4 cellular contexts compared by ENCODE assay signal in the genomic region with DNA sequence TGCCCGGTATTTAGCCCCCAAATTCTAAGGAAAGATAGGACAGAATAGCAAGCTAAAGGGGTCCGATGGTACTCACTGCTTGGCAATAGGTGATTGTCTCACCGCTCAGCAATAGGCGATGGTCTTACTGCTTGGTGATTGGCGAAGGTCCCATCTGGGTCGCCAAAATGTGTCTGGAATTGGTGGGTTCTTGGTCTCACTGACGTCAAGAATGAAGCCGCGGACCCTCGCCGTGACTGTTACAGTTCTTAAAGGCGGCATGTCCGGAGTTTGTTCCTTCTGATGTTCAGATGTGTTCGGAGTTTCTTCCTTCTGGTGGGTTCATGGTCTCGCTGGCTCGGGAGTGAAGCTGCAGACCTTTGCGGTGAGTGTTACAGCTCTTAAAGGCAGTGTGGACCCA. TPM values are rescaled to one million over a fixed set of nuclear protein-coding genes. Genes with fewer than 3 reads are reported as not detected.
DNase-seq lines count a peak whose midpoint lies in the region; ATAC-seq, FAIRE-seq and TF ChIP-seq lines count a peak whose summit lies in the region.
"Not testable (repeated sequence)": the region's sequence is repeated elsewhere in the genome, so short reads cannot be mapped to it uniquely, and the experiment has no call there.

No MANE protein-coding gene starts in this region.

- not testable (repeated sequence) for DNase-seq in GM23338 (ENCODE audit: low spot score); K562 (ENCODE audit: extremely low read depth in 1 of 4, low spot score in 3 of 4); neuronal stem cell (ENCODE audit: low spot score)
- DNase-seq in Right ventricle myocardium inferior (ENCODE audit: missing footprints), result peak; percentile 42

- not testable (repeated sequence) for H3K36me3 ChIP-seq in GM23338 (ENCODE audit: insufficient read depth); K562 (ENCODE audit: control insufficient read depth, insufficient read depth, low read length); neuronal stem cell (replicated peaks in 1 of 2; ENCODE audit: control insufficient read depth in 2 of 2, insufficient read depth in 2 of 2, low read length in 2 of 2)

- H3K9ac ChIP-seq in K562 (ENCODE audit: insufficient read depth in 1 of 2, low read depth in 2 of 2, low read length in 2 of 2); neuronal stem cell (ENCODE audit: low read depth, low read length, poor library complexity): not testable (repeated sequence)

- H3K4ac ChIP-seq in neuronal stem cell (ENCODE audit: low read length), result not testable (repeated sequence)

- not testable (repeated sequence) for H3K27me3 Mint-ChIP-seq in GM23338 (ENCODE audit: insufficient read depth, low read depth, poor library complexity)

- BruUV-seq in K562 (replicated peaks; lab: Mats Ljungman, UMichigan), result not testable (repeated sequence)

- not testable (repeated sequence) for H3K4me1 ChIP-seq in GM23338 (ENCODE audit: insufficient read depth); K562 (replicated peaks in 1 of 2; ENCODE audit: control insufficient read depth in 2 of 2, insufficient read depth in 2 of 2, low read length in 2 of 2); neuronal stem cell (ENCODE audit: control insufficient read depth in 2 of 2, insufficient read depth in 1 of 2, low read depth in 1 of 2, low read length in 2 of 2)

- H2AK5ac ChIP-seq in neuronal stem cell (ENCODE audit: low read depth, low read length), result not testable (repeated sequence)

- intact Hi-C loops in K562 (cut with micrococcal nuclease); Right ventricle myocardium inferior (cut with DNase I): not testable (repeated sequence)

- not testable (repeated sequence) for H3K14ac ChIP-seq in neuronal stem cell (ENCODE audit: low read length)

- TF ChIP-seq RAD21 in K562 (CRISPR knock-in tag; conservative IDR thresholded peaks at IDR 0.05 in 1 of 2, IDR thresholded peaks at IDR 0.05 in 1 of 2), result not testable (repeated sequence)

- H2BK15ac ChIP-seq in neuronal stem cell (ENCODE audit: low read length), result not testable (repeated sequence)

- H3K4me3 ChIP-seq in GM23338; K562; neuronal stem cell (ENCODE audit: low read length in 2 of 2): not testable (repeated sequence)

- in situ Hi-C loops in K562 (cut with MboI), result not testable (repeated sequence)

- H3K27me3 ChIP-seq in GM23338 (ENCODE audit: insufficient read depth); K562 (ENCODE audit: control insufficient read depth in 2 of 2, insufficient read depth in 2 of 2, low read length in 2 of 2); neuronal stem cell (ENCODE audit: control insufficient read depth in 3 of 3, insufficient read depth in 3 of 3, low read depth in 1 of 3, low read length in 3 of 3): not testable (repeated sequence)

- not testable (repeated sequence) for H3K27ac ChIP-seq in GM23338 (ENCODE audit: low read depth); K562 (ENCODE audit: extremely low read depth, low read depth, low read length); neuronal stem cell (replicated peaks; ENCODE audit: low read length)

- 57% methylated on average over 14 of the region's 17 CpGs for WGBS in K562 (ENCODE audit: insufficient coverage, low coverage, missing lambda C conversion rate)
- WGBS in neuronal stem cell (ENCODE audit: extremely low coverage in 2 of 2, insufficient read length in 2 of 2, insufficient replicate concordance in 1 of 2), 2 donors, result no CpG with 5 or more reads among the region's 17 CpGs

- not testable (repeated sequence) for H3K9me3 ChIP-seq in K562 (replicated peaks; ENCODE audit: control insufficient read depth, insufficient read depth, low read depth, low read length); neuronal stem cell (replicated peaks in 1 of 2; ENCODE audit: control insufficient read depth in 2 of 2, insufficient read depth in 1 of 2, low read depth in 1 of 2, low read length in 2 of 2)

- not testable (repeated sequence) for H2BK12ac ChIP-seq in neuronal stem cell (ENCODE audit: low read length)

- H2BK5ac ChIP-seq in neuronal stem cell (ENCODE audit: low read length), result not testable (repeated sequence)

- H3K23ac ChIP-seq in neuronal stem cell (ENCODE audit: low read depth, low read length, poor library complexity), result not testable (repeated sequence)

- not testable (repeated sequence) for H2BK120ac ChIP-seq in neuronal stem cell (ENCODE audit: low read depth, low read length)

- H3K18ac ChIP-seq in neuronal stem cell (ENCODE audit: low read length), result not testable (repeated sequence)

- H4K91ac ChIP-seq in neuronal stem cell (ENCODE audit: low read depth, low read length, poor library complexity), result not testable (repeated sequence)

- H3K4me2 ChIP-seq in GM23338; K562 (ENCODE audit: insufficient read depth, low read length); neuronal stem cell (ENCODE audit: insufficient read depth, low read length, poor library complexity, severe bottlenecking): not testable (repeated sequence)

- H3K36me3 Mint-ChIP-seq in GM23338 (ENCODE audit: low read depth), result not testable (repeated sequence)

- H3K4me1 Mint-ChIP-seq in GM23338, result not testable (repeated sequence)

- not testable (repeated sequence) for TF ChIP-seq POLR2A in K562 (conservative IDR thresholded peaks at IDR 0.05)

- H2AFZ ChIP-seq in GM23338, result 0 out of 2 replicates have a peak overlapping the region, but pooled peaks have one; percentile 52
- peak overlapping the region; percentile 68; the same call in 1 of the 2 replicates for H2AFZ ChIP-seq in K562 (ENCODE audit: low read depth, low read length)
- H2AFZ ChIP-seq in neuronal stem cell (ENCODE audit: low read length), result peak overlapping the region; percentile 53

- CTCF ChIA-PET in K562 (lab: Yijun Ruan, JAX; ENCODE audit: low intra/inter-chr PET ratio), result not testable (repeated sequence)

- POLR2A ChIA-PET in K562 (lab: Yijun Ruan, JAX), result not testable (repeated sequence)

- not testable (repeated sequence) for FAIRE-seq in K562 (lab: Jason Lieb, UNC)

- TF ChIP-seq EP300 in K562 (IDR thresholded peaks at IDR 0.05; ENCODE audit: low read length), result not testable (repeated sequence)

- H3K27ac Mint-ChIP-seq in GM23338, result not testable (repeated sequence)

- not testable (repeated sequence) for H4K20me1 ChIP-seq in GM23338 (replicated peaks; ENCODE audit: insufficient read depth); K562 (replicated peaks; ENCODE audit: control insufficient read depth, insufficient read depth, low read length)

- H3K9me3 Mint-ChIP-seq in GM23338, result not testable (repeated sequence)

- H3K9me2 ChIP-seq in GM23338 (ENCODE audit: insufficient read depth), result not testable (repeated sequence)

- not testable (repeated sequence) for H3K79me1 ChIP-seq in neuronal stem cell (ENCODE audit: low read depth, low read length)

- H3K79me2 ChIP-seq in GM23338 (replicated peaks; ENCODE audit: insufficient read depth); K562 (ENCODE audit: control insufficient read depth, insufficient read depth, low read length): not testable (repeated sequence)

- TF ChIP-seq CTCF in GM23338 (conservative IDR thresholded peaks at IDR 0.05; ENCODE audit: low read depth in 2 of 2); K562 (IDR thresholded peaks at IDR 0.05 in 2 of 3, conservative IDR thresholded peaks at IDR 0.05 in 1 of 3; ENCODE audit: insufficient read depth in 2 of 3, low read depth in 1 of 3, low read length in 3 of 3): not testable (repeated sequence)

- H3F3A ChIP-seq in GM23338 (replicated peaks; ENCODE audit: low read depth), result not testable (repeated sequence)

- H3K9me1 ChIP-seq in K562 (ENCODE audit: control insufficient read depth, insufficient read depth, low read length), result not testable (repeated sequence)

- not testable (repeated sequence) for H3K4me3 Mint-ChIP-seq in GM23338

- H4K8ac ChIP-seq in neuronal stem cell (ENCODE audit: low read depth, low read length), result not testable (repeated sequence)

- ATAC-seq in GM23338, K562, Right ventricle myocardium inferior: not testable (repeated sequence)

RNA-seq across cellular contexts. Expression of a gene that starts 4.2 kb away (rescaled TPM):
- 52.6 and 77.1 TPM in 2 replicates for total RNA-seq in GM23338 (2014; rRNA removed; shearing (Covaris generic))
- polyA plus RNA-seq in GM23338 (2016; fragmentation: Nextera tagmentation; extraction: Ambion mirVana) (79.7 and 107 TPM in 2 replicates), K562 (2011; rRNA removed) (37.9 and 54.9 TPM in 2 replicates), K562 (2014; fragmentation: Illumina TruSeq; extraction: Trizol) (60.6 and 86.2 TPM in 2 replicates), K562 (2014; fragmentation: Nextera tagmentation; extraction: Ambion mirVana) (100 to 1,000 TPM; 151 to 180 TPM), K562 (2014; rRNA removed) (34.5 and 35.2 TPM in 2 replicates)
- total RNA-seq in K562 (2011; cell fraction: chromatin; rRNA removed; ENCODE audit: low replicate concordance), result 22.5 and 49.5 TPM in 2 replicates
- total RNA-seq in K562 (2011; cell fraction: nucleolus; rRNA removed), result 18.8 and 24.6 TPM in 2 replicates
- total RNA-seq in K562 (2011; cell fraction: nucleoplasm; rRNA removed), result 41.5 and 45.3 TPM in 2 replicates
- total RNA-seq in K562 (2014; rRNA removed) (24.1 and 26.2 TPM in 2 replicates), K562 (2014; rRNA removed; fragmentation: Illumina TruSeq; extraction: Trizol) (87.1 and 96.5 TPM in 2 replicates), K562 (2015; rRNA removed; fragmentation: Illumina TruSeq; extraction: Trizol) (64.6 and 75.7 TPM in 2 replicates), K562 (2021) (56.3 and 61.0 TPM in 2 replicates), Right ventricle myocardium inferior (86.6 TPM)
- 11.3 and 30.3 TPM in 2 replicates for polyA plus RNA-seq in K562 (2011; cell fraction: cytosol; rRNA removed)
- polyA plus RNA-seq in K562 (2011; cell fraction: nucleus; rRNA removed), result 10.0 and 16.6 TPM in 2 replicates
- polyA plus RNA-seq in K562 (2012), result 41.8 and 49.5 TPM in 2 replicates
- polyA minus RNA-seq in K562 (2011; rRNA and poly(A)+ RNA removed), result 32.7 and 39.5 TPM in 2 replicates
- 8.1 and 17.3 TPM in 2 replicates for polyA minus RNA-seq in K562 (2011; cell fraction: cytosol; rRNA and poly(A)+ RNA removed)
- 30.0 and 60.5 TPM in 2 replicates for polyA minus RNA-seq in K562 (2011; cell fraction: nucleus; rRNA and poly(A)+ RNA removed)
- 63.9 TPM for polyA plus RNA-seq in neuronal stem cell (2013, experiment 1 of 2)
- polyA plus RNA-seq in neuronal stem cell (2013, experiment 2 of 2), result 74.0 TPM
